1 cellular context compared by ENCODE assay signal in genomic region chr20:41617931-41618806, GRCh38.
TF ChIP-seq lines count a peak whose summit lies in the region.

CHD6 (minus strand) TSS chr20:41618377; CDS start chr20:41551337, 67,040 bp downstream.

TF ChIP-seq in HepG2, 621 proteins besides CTCF, POLR2A, EP300 and RAD21 (continued from another document and continues in another):
- TF ChIP-seq ZNF792 (CRISPR knock-in tag; IDR thresholded peaks at IDR 0.05) (peak; percentile 68), ZNF460 (CRISPR knock-in tag; IDR thresholded peaks at IDR 0.05; ENCODE audit: borderline replicate concordance) (no peak), KDM5B (CRISPR knock-in tag; IDR thresholded peaks at IDR 0.05; ENCODE audit: borderline replicate concordance) (peak; percentile 3; the same call in 1 of the 2 replicates), ZNF556 (CRISPR knock-in tag; IDR thresholded peaks at IDR 0.05; ENCODE audit: borderline replicate concordance) (no peak), IRX3 (CRISPR knock-in tag; IDR thresholded peaks at IDR 0.05; ENCODE audit: borderline replicate concordance, low read depth) (peak; percentile 86; the same call in 1 of the 2 replicates), ZIK1 (CRISPR knock-in tag; IDR thresholded peaks at IDR 0.05; ENCODE audit: borderline replicate concordance, low read depth) (no peak), KLF15 (CRISPR knock-in tag; IDR thresholded peaks at IDR 0.05; ENCODE audit: borderline replicate concordance) (no peak), ZSCAN5A (CRISPR knock-in tag; IDR thresholded peaks at IDR 0.05; ENCODE audit: borderline replicate concordance) (no peak), ZNF362 (CRISPR knock-in tag; IDR thresholded peaks at IDR 0.05; ENCODE audit: borderline replicate concordance) (no peak), ZNF687 (CRISPR knock-in tag; IDR thresholded peaks at IDR 0.05) (peak; percentile 42), ZNF572 (CRISPR knock-in tag; IDR thresholded peaks at IDR 0.05) (no peak), KDM5A (IDR thresholded peaks at IDR 0.05; ENCODE audit: borderline replicate concordance, low read length) (peak; percentile 69; the same call in 1 of the 2 replicates), ZNF3 (CRISPR knock-in tag; IDR thresholded peaks at IDR 0.05) (no peak), FOXA1 (IDR thresholded peaks at IDR 0.05) (no peak), FOXA1 (CRISPR knock-in tag; IDR thresholded peaks at IDR 0.05) (no peak), MIER2 (CRISPR knock-in tag; IDR thresholded peaks at IDR 0.05) (peak; percentile 34; the same call in 1 of the 2 replicates), GLMP (CRISPR knock-in tag; IDR thresholded peaks at IDR 0.05; ENCODE audit: borderline replicate concordance) (no peak), MYNN (CRISPR knock-in tag; IDR thresholded peaks at IDR 0.05; ENCODE audit: low read depth) (no peak; the same call in 1 of the 2 replicates), ZNF335 (CRISPR knock-in tag; IDR thresholded peaks at IDR 0.05) (0 out of 2 replicates have a peak, but pooled peaks have one; percentile 50), FOXO1 (CRISPR knock-in tag; IDR thresholded peaks at IDR 0.05) (no peak), RARA (CRISPR knock-in tag; IDR thresholded peaks at IDR 0.05) (no peak), RERE (CRISPR knock-in tag; IDR thresholded peaks at IDR 0.05; ENCODE audit: low read depth) (no peak), ZNF576 (CRISPR knock-in tag; IDR thresholded peaks at IDR 0.05) (no peak), NR2F1 (CRISPR knock-in tag; IDR thresholded peaks at IDR 0.05) (no peak), DZIP1 (CRISPR knock-in tag; IDR thresholded peaks at IDR 0.05) (no peak; the same call in 1 of the 2 replicates), ZNF432 (CRISPR knock-in tag; IDR thresholded peaks at IDR 0.05; ENCODE audit: borderline replicate concordance) (no peak), HDAC6 (IDR thresholded peaks at IDR 0.05; ENCODE audit: low read depth, low read length) (no peak), ZKSCAN5 (CRISPR knock-in tag; IDR thresholded peaks at IDR 0.05) (no peak), SP140L (CRISPR knock-in tag; IDR thresholded peaks at IDR 0.05; ENCODE audit: borderline replicate concordance) (no peak), PCBP1 (IDR thresholded peaks at IDR 0.05; ENCODE audit: borderline replicate concordance, low read depth, low read length) (peak; percentile 93), EED (CRISPR knock-in tag; IDR thresholded peaks at IDR 0.05) (no peak), NFE2 (CRISPR knock-in tag; IDR thresholded peaks at IDR 0.05) (no peak), MATR3 (CRISPR knock-in tag; IDR thresholded peaks at IDR 0.05) (no peak), TRIM24 (CRISPR knock-in tag; IDR thresholded peaks at IDR 0.05) (no peak), ZSCAN20 (CRISPR knock-in tag; IDR thresholded peaks at IDR 0.05; ENCODE audit: borderline replicate concordance) (no peak), TBX3 (IDR thresholded peaks at IDR 0.05; ENCODE audit: borderline replicate concordance) (peak; percentile 39; the same call in 1 of the 2 replicates), ELF1 (CRISPR knock-in tag; IDR thresholded peaks at IDR 0.05) (0 out of 2 replicates have a peak, but pooled peaks have one; percentile 58), ZNF761 (CRISPR knock-in tag; conservative IDR thresholded peaks at IDR 0.05) (no peak), HNF4A (CRISPR knock-in tag; IDR thresholded peaks at IDR 0.05) (no peak), KLF12 (CRISPR knock-in tag; IDR thresholded peaks at IDR 0.05; ENCODE audit: borderline replicate concordance) (peak; percentile 73), JARID2 (CRISPR knock-in tag; IDR thresholded peaks at IDR 0.05; ENCODE audit: insufficient replicate concordance) (no peak), ZNF207 (IDR thresholded peaks at IDR 0.05; ENCODE audit: borderline replicate concordance) (no peak), ZNF121 (CRISPR knock-in tag; IDR thresholded peaks at IDR 0.05) (no peak), MAFG (CRISPR knock-in tag; IDR thresholded peaks at IDR 0.05) (no peak), HIVEP1 (CRISPR knock-in tag; IDR thresholded peaks at IDR 0.05) (no peak), ZBTB44 (CRISPR knock-in tag; IDR thresholded peaks at IDR 0.05) (0 out of 2 replicates have a peak, but pooled peaks have one; percentile 68), ZNF737 (CRISPR knock-in tag; IDR thresholded peaks at IDR 0.05; ENCODE audit: borderline replicate concordance) (no peak), BRF2 (CRISPR knock-in tag; IDR thresholded peaks at IDR 0.05) (no peak)
